In the genomic region with DNA sequence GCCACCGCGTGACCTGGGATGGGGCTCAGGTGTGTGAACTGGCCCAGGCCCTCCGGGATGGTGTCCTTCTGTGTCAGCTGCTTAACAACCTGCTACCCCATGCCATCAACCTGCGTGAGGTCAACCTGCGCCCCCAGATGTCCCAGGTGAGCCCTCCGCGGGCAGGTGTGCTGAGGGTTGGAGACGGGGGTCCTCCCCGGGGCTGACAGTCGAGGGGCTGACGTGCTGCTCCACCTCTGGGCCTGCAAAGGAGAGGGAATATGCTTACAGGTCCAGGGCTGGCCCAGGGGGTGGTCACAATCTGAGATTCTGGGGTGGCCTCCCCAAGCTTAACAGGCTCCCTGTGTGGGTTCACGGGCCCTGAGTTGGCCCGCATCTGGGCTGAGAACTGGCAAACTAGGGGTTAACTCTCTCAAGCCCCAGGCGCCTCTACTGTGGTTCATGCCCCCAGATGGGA, we compare ENCODE assay signal across 10 cellular contexts. TPM values are rescaled to one million over a fixed set of nuclear protein-coding genes. Genes with fewer than 3 reads are reported as not detected.
DNase-seq lines count a peak whose midpoint lies in the region; ATAC-seq, FAIRE-seq and TF ChIP-seq lines count a peak whose summit lies in the region.
"Had no signal": no experiment of that assay in that cellular context is flagged by ENCODE, and none has a peak within 500 bp of the region (broad histone marks: within the 10 kb centered on the region; RNA-seq: fewer than 3 reads in every experiment).

No MANE protein-coding gene starts in this region.

- no peak for ATAC-seq in CD4-positive, alpha-beta T cell (ENCODE audit: poor library complexity)
- peak; percentile 12 for ATAC-seq in GM21528 (IDR thresholded peaks at IDR 0.05; ENCODE audit: low FRiP score, unreplicated experiment)
- ATAC-seq in natural killer cell treated with Interleukin-12 subunit alpha and Interleukin-12 subunit beta and Interleukin-15 and Interleukin-18, amount 100 ng/mL, for 72 hours: no peak

- H3K27ac Mint-ChIP-seq in CD4-positive, alpha-beta T cell: peak overlapping the region; percentile 95
- H3K27ac Mint-ChIP-seq in activated T-helper 2 cell treated with anti-CD3 and anti-CD28 coated beads, Interferon-gamma antibody, Interleukin-2, Interleukin-4, amounts not matched to agents 10 μg/mL and 5 μg/mL and 100 μg/mL, durations not matched to agents 14 hours and 24 hours and 36 hours: peak overlapping the region; percentile 88
- H3K27ac Mint-ChIP-seq in natural killer cell treated with Interleukin-12 subunit alpha and Interleukin-12 subunit beta and Interleukin-15 and Interleukin-18, amount 100 ng/mL, for 72 hours: peak overlapping the region; percentile 79 to 97

- POLR2A ChIA-PET in CD4-positive, alpha-beta T cell (lab: Charles Lee): interaction anchor here (0.6 to 4.0 kb wide), 22 partner anchors 9 to 576 kb away, joined by 3 to 66 read pairs (median 4); a partner anchor contains a TSS
- POLR2A ChIA-PET in RWPE1 (lab: Yijun Ruan, JAX; ENCODE audit: low non-redundant PET): no interaction called here

- H3K36me3 Mint-ChIP-seq in CD4-positive, alpha-beta T cell (ENCODE audit: low read depth): peaks cover 49% of the 10 kb centered on the region
- H3K36me3 Mint-ChIP-seq in activated T-helper 2 cell treated with anti-CD3 and anti-CD28 coated beads, Interferon-gamma antibody, Interleukin-2, Interleukin-4, amounts not matched to agents 10 μg/mL and 5 μg/mL and 100 μg/mL, durations not matched to agents 14 hours and 24 hours and 36 hours (ENCODE audit: low read depth): peaks cover 40% of the 10 kb centered on the region
- H3K36me3 Mint-ChIP-seq in natural killer cell treated with Interleukin-12 subunit alpha and Interleukin-12 subunit beta and Interleukin-15 and Interleukin-18, amount 100 ng/mL, for 72 hours: peaks cover 25% of the 10 kb centered on the region

- no peak for TF ChIP-seq POLR2A in GM12892 (IDR thresholded peaks at IDR 0.05; ENCODE audit: low read depth, low read length)

- no peak for FAIRE-seq in GM12892 (lab: Jason Lieb, UNC)
- FAIRE-seq: endometrium had no signal

- CTCF ChIA-PET in CD4-positive, alpha-beta T cell (lab: Charles Lee): interaction anchor here (1.8 to 3.9 kb wide), 6 partner anchors 28 to 90 kb away, joined by 5 to 17 read pairs (median 8); a partner anchor contains a TSS
- CTCF ChIA-PET in RWPE1 (lab: Yijun Ruan, JAX): interaction anchor here (0.5 to 1.0 kb wide), 2 partner anchors 10 to 532 kb away, joined by 5 to 8 read pairs; no protein-coding TSS in a partner anchor

- H3K27me3 ChIP-seq in CD4-positive, alpha-beta T cell (ENCODE audit: control insufficient read depth, insufficient read depth, low read length): no peaks in the 10 kb centered on the region

- peak overlapping the region; percentile 93 for H3K27ac ChIP-seq in CD4-positive, alpha-beta T cell (ENCODE audit: low read depth, low read length)
- no peak overlapping the region for H3K27ac ChIP-seq in RWPE1

- H3K4me3 Mint-ChIP-seq in CD4-positive, alpha-beta T cell: peak overlapping the region; percentile 99
- H3K4me3 Mint-ChIP-seq in activated T-helper 2 cell treated with anti-CD3 and anti-CD28 coated beads, Interferon-gamma antibody, Interleukin-2, Interleukin-4, amounts not matched to agents 10 μg/mL and 5 μg/mL and 100 μg/mL, durations not matched to agents 14 hours and 24 hours and 36 hours (ENCODE audit: low read depth): peak overlapping the region; percentile 82
- H3K4me3 Mint-ChIP-seq in natural killer cell treated with Interleukin-12 subunit alpha and Interleukin-12 subunit beta and Interleukin-15 and Interleukin-18, amount 100 ng/mL, for 72 hours: peak overlapping the region; percentile 91

- no peaks in the 10 kb centered on the region for H3K27me3 Mint-ChIP-seq in CD4-positive, alpha-beta T cell
- H3K27me3 Mint-ChIP-seq in activated T-helper 2 cell treated with anti-CD3 and anti-CD28 coated beads, Interferon-gamma antibody, Interleukin-2, Interleukin-4, amounts not matched to agents 10 μg/mL and 5 μg/mL and 100 μg/mL, durations not matched to agents 14 hours and 24 hours and 36 hours (ENCODE audit: low read depth): no peaks in the 10 kb centered on the region
- H3K27me3 Mint-ChIP-seq in natural killer cell treated with Interleukin-12 subunit alpha and Interleukin-12 subunit beta and Interleukin-15 and Interleukin-18, amount 100 ng/mL, for 72 hours: no peaks in the 10 kb centered on the region

- intact Hi-C loops in CD4-positive, alpha-beta T cell (cut with DNase I, micrococcal nuclease): loop anchor here (1.0 kb wide), 1 partner anchor 28 kb away; no protein-coding TSS in a partner anchor
- intact Hi-C loops in activated T-helper 2 cell treated with anti-CD3 and anti-CD28 coated beads, Interferon-gamma antibody, Interleukin-2, Interleukin-4, amounts not matched to agents 10 μg/mL and 5 μg/mL and 100 μg/mL, durations not matched to agents 14 hours and 24 hours and 36 hours (cut with micrococcal nuclease): loop anchor here (1.0 to 2.0 kb wide), 3 partner anchors 28 to 90 kb away; no protein-coding TSS in a partner anchor

- no peaks in the 10 kb centered on the region for H3K9me3 ChIP-seq in CD4-positive, alpha-beta T cell (ENCODE audit: control insufficient read depth, low read length)

- no peak for TF ChIP-seq CTCF in CD4-positive, alpha-beta T cell (IDR thresholded peaks at IDR 0.05)
- no peak for TF ChIP-seq CTCF in RWPE1 (conservative IDR thresholded peaks at IDR 0.05; ENCODE audit: low read depth)

- DNase-seq in CD4-positive, alpha-beta T cell: no peak
- DNase-seq in activated T-helper 2 cell treated with anti-CD3 and anti-CD28 coated beads, Interferon-gamma antibody, Interleukin-2, Interleukin-4, amounts not matched to agents 10 μg/mL and 5 μg/mL and 100 μg/mL, durations not matched to agents 14 hours and 24 hours and 36 hours (ENCODE audit: low spot score): no peak
- no peak for DNase-seq in natural killer cell treated with Interleukin-12 subunit alpha and Interleukin-12 subunit beta and Interleukin-15 and Interleukin-18, amount 100 ng/mL, for 72 hours (ENCODE audit: low spot score)
- no peak for DNase-seq in UCSD-AML1 (lab: John Stamatoyannopoulos, UW; ENCODE audit: unreplicated experiment)
- no peak for DNase-seq in GM12892 (ENCODE audit: insufficient read length)
- DNase-seq in RWPE1 (ENCODE audit: low spot score): no peak
- no peak for DNase-seq in effector CD4-positive, alpha-beta T cell
- DNase-seq: islet precursor cell had no signal

- H3K4me1 Mint-ChIP-seq in CD4-positive, alpha-beta T cell (ENCODE audit: low read depth): peaks cover 58% of the 10 kb centered on the region
- H3K4me1 Mint-ChIP-seq in activated T-helper 2 cell treated with anti-CD3 and anti-CD28 coated beads, Interferon-gamma antibody, Interleukin-2, Interleukin-4, amounts not matched to agents 10 μg/mL and 5 μg/mL and 100 μg/mL, durations not matched to agents 14 hours and 24 hours and 36 hours (ENCODE audit: low read depth): peaks cover 45% of the 10 kb centered on the region
- H3K4me1 Mint-ChIP-seq in natural killer cell treated with Interleukin-12 subunit alpha and Interleukin-12 subunit beta and Interleukin-15 and Interleukin-18, amount 100 ng/mL, for 72 hours (ENCODE audit: low read depth in 2 of 2): peaks cover 60 to 63% of the 10 kb centered on the region in 2 donors

- H3K9me3 Mint-ChIP-seq in CD4-positive, alpha-beta T cell: no peaks in the 10 kb centered on the region
- H3K9me3 Mint-ChIP-seq in activated T-helper 2 cell treated with anti-CD3 and anti-CD28 coated beads, Interferon-gamma antibody, Interleukin-2, Interleukin-4, amounts not matched to agents 10 μg/mL and 5 μg/mL and 100 μg/mL, durations not matched to agents 14 hours and 24 hours and 36 hours: peaks cover 3% of the 10 kb centered on the region
- H3K9me3 Mint-ChIP-seq in natural killer cell treated with Interleukin-12 subunit alpha and Interleukin-12 subunit beta and Interleukin-15 and Interleukin-18, amount 100 ng/mL, for 72 hours: peaks cover 13% of the 10 kb centered on the region

RNA-seq across cellular contexts. Expression of a gene that starts 0.4 kb away (rescaled TPM):
- total RNA-seq in CD4-positive, alpha-beta T cell: 10 to 100 TPM; 70.0 to 70.1 TPM
- 68.9 and 69.7 TPM in 2 replicates for total RNA-seq in activated T-helper 2 cell treated with anti-CD3 and anti-CD28 coated beads, Interferon-gamma antibody, Interleukin-2, Interleukin-4, amounts not matched to agents 10 μg/mL and 5 μg/mL and 100 μg/mL, durations not matched to agents 14 hours and 24 hours and 36 hours
- total RNA-seq in natural killer cell treated with Interleukin-12 subunit alpha and Interleukin-12 subunit beta and Interleukin-15 and Interleukin-18, amount 100 ng/mL, for 72 hours: 100 to 1,000 TPM; 166 to 167 TPM
- 30.2 TPM for polyA plus RNA-seq in GM12892 (2012; ENCODE audit: missing spikeins)

RNA-seq across cellular contexts. Expression of a gene that starts 5.7 kb away (rescaled TPM):
- total RNA-seq in CD4-positive, alpha-beta T cell: 10 to 100 TPM; 39.2 to 41.3 TPM
- 7.7 and 8.7 TPM in 2 replicates for total RNA-seq in activated T-helper 2 cell treated with anti-CD3 and anti-CD28 coated beads, Interferon-gamma antibody, Interleukin-2, Interleukin-4, amounts not matched to agents 10 μg/mL and 5 μg/mL and 100 μg/mL, durations not matched to agents 14 hours and 24 hours and 36 hours
- total RNA-seq in natural killer cell treated with Interleukin-12 subunit alpha and Interleukin-12 subunit beta and Interleukin-15 and Interleukin-18, amount 100 ng/mL, for 72 hours: 10 to 100 TPM; 15.2 to 17.8 TPM
- 4.0 TPM for polyA plus RNA-seq in GM12892 (2012; ENCODE audit: missing spikeins)

RNA-seq across cellular contexts. Expression of a gene that starts 33.4 kb away (rescaled TPM):
- total RNA-seq in CD4-positive, alpha-beta T cell: 1 to 10 TPM; 1.6 to 1.9 TPM
- 55.2 and 64.7 TPM in 2 replicates for total RNA-seq in activated T-helper 2 cell treated with anti-CD3 and anti-CD28 coated beads, Interferon-gamma antibody, Interleukin-2, Interleukin-4, amounts not matched to agents 10 μg/mL and 5 μg/mL and 100 μg/mL, durations not matched to agents 14 hours and 24 hours and 36 hours
- total RNA-seq in natural killer cell treated with Interleukin-12 subunit alpha and Interleukin-12 subunit beta and Interleukin-15 and Interleukin-18, amount 100 ng/mL, for 72 hours: 10 to 100 TPM; 44.8 to 76.5 TPM
- 47.2 TPM for polyA plus RNA-seq in GM12892 (2012; ENCODE audit: missing spikeins)

RNA-seq across cellular contexts. Expression of a gene that starts 35.5 kb away (rescaled TPM):
- total RNA-seq in CD4-positive, alpha-beta T cell: 10 to 100 TPM; 34.5 to 36.6 TPM
- total RNA-seq in activated T-helper 2 cell treated with anti-CD3 and anti-CD28 coated beads, Interferon-gamma antibody, Interleukin-2, Interleukin-4, amounts not matched to agents 10 μg/mL and 5 μg/mL and 100 μg/mL, durations not matched to agents 14 hours and 24 hours and 36 hours: 90.4 and 95.4 TPM in 2 replicates
- 10 to 100 TPM; 67.4 to 70.4 TPM for total RNA-seq in natural killer cell treated with Interleukin-12 subunit alpha and Interleukin-12 subunit beta and Interleukin-15 and Interleukin-18, amount 100 ng/mL, for 72 hours
- 31.2 TPM for polyA plus RNA-seq in GM12892 (2012; ENCODE audit: missing spikeins)

RNA-seq across cellular contexts. Expression of a gene that starts 52.4 kb away (rescaled TPM):
- total RNA-seq in CD4-positive, alpha-beta T cell: under 1 TPM in 1 of 2 experiments, not detected in 1; 0.55 TPM
- total RNA-seq in activated T-helper 2 cell treated with anti-CD3 and anti-CD28 coated beads, Interferon-gamma antibody, Interleukin-2, Interleukin-4, amounts not matched to agents 10 μg/mL and 5 μg/mL and 100 μg/mL, durations not matched to agents 14 hours and 24 hours and 36 hours: 4.4 and 6.3 TPM in 2 replicates
- total RNA-seq in natural killer cell treated with Interleukin-12 subunit alpha and Interleukin-12 subunit beta and Interleukin-15 and Interleukin-18, amount 100 ng/mL, for 72 hours: 1 to 10 TPM; 3.5 to 9.2 TPM
- 1.4 TPM for polyA plus RNA-seq in GM12892 (2012; ENCODE audit: missing spikeins)

Comparison
In these comparisons a context has a peak if more than half of its experiments do, and no peak if none do; other contexts are left out.
1. RNA of a gene that starts 33.4 kb away (total RNA-seq): 44.8 to 76.5 TPM in natural killer cell treated with Interleukin-12 subunit alpha and Interleukin-12 subunit beta and Interleukin-15 and Interleukin-18, amount 100 ng/mL, for 72 hours and 55.2 to 64.7 TPM in activated T-helper 2 cell treated with anti-CD3 and anti-CD28 coated beads, Interferon-gamma antibody, Interleukin-2, Interleukin-4, amounts not matched to agents 10 μg/mL and 5 μg/mL and 100 μg/mL, durations not matched to agents 14 hours and 24 hours and 36 hours; 1.6 to 1.9 TPM in CD4-positive, alpha-beta T cell; every median in the first group is over 10 times any median in the second.
2. Peak in every context shown above with its lines, with median percentiles within 50 percentile points of each other: H3K27ac Mint-ChIP-seq and H3K4me3 Mint-ChIP-seq.